Comparison of ENCODE assay signal across 21 cellular contexts in genomic region chr13:99666146-99666805, GRCh38. TPM values are rescaled to one million over a fixed set of nuclear protein-coding genes. Genes with fewer than 3 reads are reported as not detected.
DNase-seq lines count a peak whose midpoint lies in the region; ATAC-seq and TF ChIP-seq lines count a peak whose summit lies in the region.
"Had no signal": no experiment of that assay in that cellular context is flagged by ENCODE, and none has a peak within 500 bp of the region (broad histone marks: within the 10 kb centered on the region; RNA-seq: fewer than 3 reads in every experiment).

No MANE protein-coding gene starts in this region.

- no peaks in the 10 kb centered on the region for H3K9me3 ChIP-seq in HUES48 (ENCODE audit: control insufficient read depth, insufficient read depth, low read length)
- no peaks in the 10 kb centered on the region for H3K9me3 ChIP-seq in effector memory CD4-positive, alpha-beta T cell (ENCODE audit: control insufficient read depth, low read length)
- H3K9me3 ChIP-seq: BE2C, SJCRH30 had no signal

- no peaks in the 10 kb centered on the region for H3K27me3 Mint-ChIP-seq in activated naive CD8-positive, alpha-beta T cell treated with anti-CD3 and anti-CD28 coated beads, Interleukin-2, amount 50 U/mL, for 24 hours
- H3K27me3 Mint-ChIP-seq in activated naive CD8-positive, alpha-beta T cell treated with anti-CD3 and anti-CD28 coated beads for 36 hours, result peaks cover 3% of the 10 kb centered on the region
- no peaks in the 10 kb centered on the region for H3K27me3 Mint-ChIP-seq in stimulated activated naive CD8-positive, alpha-beta T cell treated with anti-CD3 and anti-CD28 coated beads, Interleukin-15, amount 100 ng/mL, for 72 hours
- peaks cover 17% of the 10 kb centered on the region for H3K27me3 Mint-ChIP-seq in progenitor cell of endocrine pancreas

- no peaks in the 10 kb centered on the region for H3K36me3 Mint-ChIP-seq in activated naive CD8-positive, alpha-beta T cell treated with anti-CD3 and anti-CD28 coated beads, Interleukin-2, amount 50 U/mL, for 24 hours (ENCODE audit: low read depth)
- no peaks in the 10 kb centered on the region for H3K36me3 Mint-ChIP-seq in activated naive CD8-positive, alpha-beta T cell treated with anti-CD3 and anti-CD28 coated beads for 36 hours
- H3K36me3 Mint-ChIP-seq in progenitor cell of endocrine pancreas (ENCODE audit: insufficient read depth), result no peaks in the 10 kb centered on the region
- H3K36me3 Mint-ChIP-seq: CD4-positive, CD25-positive, alpha-beta regulatory T cell had no signal

- H3K27ac ChIP-seq in HUES48 (ENCODE audit: low read depth, low read length) (peak overlapping the region; percentile 18), foreskin keratinocyte (no peak overlapping the region)
- no peak overlapping the region for H3K27ac ChIP-seq in effector memory CD4-positive, alpha-beta T cell (ENCODE audit: insufficient read depth, low read length, poor library complexity, severe bottlenecking)
- H3K27ac ChIP-seq: PC-9, RWPE1, SJCRH30 had no signal

- peak; percentile 71 for ATAC-seq in activated naive CD8-positive, alpha-beta T cell treated with anti-CD3 and anti-CD28 coated beads, Interleukin-2, amount 50 U/mL, for 24 hours
- ATAC-seq in foreskin keratinocyte (peak; percentile 27), SK-N-SH treated with all-trans-retinoic acid at 6 μM for 48 hours (no peak)
- peak; percentile 45 for ATAC-seq in stimulated activated naive CD8-positive, alpha-beta T cell treated with anti-CD3 and anti-CD28 coated beads, Interleukin-15, amount 100 ng/mL, for 72 hours

- H3K27me3 ChIP-seq in HUES48 (ENCODE audit: control insufficient read depth, insufficient read depth, low read length) (no peaks in the 10 kb centered on the region), foreskin keratinocyte (peaks cover 41% of the 10 kb centered on the region)
- H3K27me3 ChIP-seq in effector memory CD4-positive, alpha-beta T cell (replicated peaks; ENCODE audit: control insufficient read depth, insufficient read depth, low read length, poor library complexity, severe bottlenecking), result no peaks in the 10 kb centered on the region
- H3K27me3 ChIP-seq: BE2C had no signal

- no peak overlapping the region for H3K4me3 Mint-ChIP-seq in activated naive CD8-positive, alpha-beta T cell treated with anti-CD3 and anti-CD28 coated beads, Interleukin-2, amount 50 U/mL, for 24 hours
- no peak overlapping the region for H3K4me3 Mint-ChIP-seq in activated naive CD8-positive, alpha-beta T cell treated with anti-CD3 and anti-CD28 coated beads for 36 hours
- no peak overlapping the region for H3K4me3 Mint-ChIP-seq in stimulated activated naive CD8-positive, alpha-beta T cell treated with anti-CD3 and anti-CD28 coated beads, Interleukin-15, amount 100 ng/mL, for 72 hours
- no peak overlapping the region for H3K4me3 Mint-ChIP-seq in progenitor cell of endocrine pancreas (ENCODE audit: low read depth)
- H3K4me3 Mint-ChIP-seq: CD4-positive, CD25-positive, alpha-beta regulatory T cell had no signal

- no peaks in the 10 kb centered on the region for H3K36me3 ChIP-seq in HUES48 (ENCODE audit: control insufficient read depth, insufficient read depth, low read length)
- no peaks in the 10 kb centered on the region for H3K36me3 ChIP-seq in effector memory CD4-positive, alpha-beta T cell (ENCODE audit: control insufficient read depth, insufficient read depth, low read length)
- H3K36me3 ChIP-seq: BE2C, SJCRH30 had no signal

- no peak overlapping the region for H3K27ac Mint-ChIP-seq in activated naive CD8-positive, alpha-beta T cell treated with anti-CD3 and anti-CD28 coated beads, Interleukin-2, amount 50 U/mL, for 24 hours
- H3K27ac Mint-ChIP-seq in activated naive CD8-positive, alpha-beta T cell treated with anti-CD3 and anti-CD28 coated beads for 36 hours, result no peak overlapping the region
- H3K27ac Mint-ChIP-seq in stimulated activated naive CD8-positive, alpha-beta T cell treated with anti-CD3 and anti-CD28 coated beads, Interleukin-15, amount 100 ng/mL, for 72 hours, result no peak overlapping the region
- no peak overlapping the region for H3K27ac Mint-ChIP-seq in progenitor cell of endocrine pancreas

- H3K9ac ChIP-seq in HUES48 (ENCODE audit: low read depth, low read length), result no peak overlapping the region

- TF ChIP-seq CTCF in foreskin keratinocyte (conservative IDR thresholded peaks at IDR 0.05) (no peak), progenitor cell of endocrine pancreas (IDR thresholded peaks at IDR 0.05; ENCODE audit: unreplicated experiment) (no peak)

- H3K4me3 ChIP-seq in HUES48 (ENCODE audit: low read depth, low read length), result no peak overlapping the region
- no peak overlapping the region for H3K4me3 ChIP-seq in effector memory CD4-positive, alpha-beta T cell (ENCODE audit: insufficient read depth, low read depth, low read length, poor library complexity, severe bottlenecking)
- H3K4me3 ChIP-seq: PC-9, SJCRH30 had no signal

- H3K4me1 ChIP-seq in HUES48 (ENCODE audit: control insufficient read depth, insufficient read depth, low read length), result peaks cover 33% of the 10 kb centered on the region
- H3K4me1 ChIP-seq in foreskin keratinocyte, result no peaks in the 10 kb centered on the region
- H3K4me1 ChIP-seq in effector memory CD4-positive, alpha-beta T cell (ENCODE audit: control insufficient read depth, insufficient read depth, low read length, poor library complexity, severe bottlenecking), result no peaks in the 10 kb centered on the region
- H3K4me1 ChIP-seq: SJCRH30 had no signal

- DNase-seq in activated naive CD8-positive, alpha-beta T cell treated with anti-CD3 and anti-CD28 coated beads, Interleukin-2, amount 50 U/mL, for 24 hours, result no peak
- no peak for DNase-seq in activated naive CD8-positive, alpha-beta T cell treated with anti-CD3 and anti-CD28 coated beads for 36 hours
- DNase-seq in foreskin keratinocyte, result no peak
- no peak for DNase-seq in stimulated activated naive CD8-positive, alpha-beta T cell treated with anti-CD3 and anti-CD28 coated beads, Interleukin-15, amount 100 ng/mL, for 72 hours
- DNase-seq in effector memory CD4-positive, alpha-beta T cell, result no peak
- no peak for DNase-seq in progenitor cell of endocrine pancreas (ENCODE audit: low spot score, unreplicated experiment)
- DNase-seq: BE2C; CD4-positive, CD25-positive, alpha-beta regulatory T cell; COR-L47; DND-41; GDM1; NCI-H1105; NCI-H1694 treated with DMSO at 0.1 percent for 48 hours; NCI-H2107; NCI-H510A treated with DMSO at 0.1 percent for 48 hours; NCI-H82; SJCRH30 had no signal

- H3K4me1 Mint-ChIP-seq in activated naive CD8-positive, alpha-beta T cell treated with anti-CD3 and anti-CD28 coated beads, Interleukin-2, amount 50 U/mL, for 24 hours, result peaks cover 4% of the 10 kb centered on the region
- peaks cover 3% of the 10 kb centered on the region for H3K4me1 Mint-ChIP-seq in activated naive CD8-positive, alpha-beta T cell treated with anti-CD3 and anti-CD28 coated beads for 36 hours
- peaks cover 4% of the 10 kb centered on the region for H3K4me1 Mint-ChIP-seq in stimulated activated naive CD8-positive, alpha-beta T cell treated with anti-CD3 and anti-CD28 coated beads, Interleukin-15, amount 100 ng/mL, for 72 hours
- H3K4me1 Mint-ChIP-seq in progenitor cell of endocrine pancreas (ENCODE audit: low read depth), result peaks cover 15% of the 10 kb centered on the region

- H3K9me3 Mint-ChIP-seq in activated naive CD8-positive, alpha-beta T cell treated with anti-CD3 and anti-CD28 coated beads, Interleukin-2, amount 50 U/mL, for 24 hours, result no peaks in the 10 kb centered on the region
- no peaks in the 10 kb centered on the region for H3K9me3 Mint-ChIP-seq in activated naive CD8-positive, alpha-beta T cell treated with anti-CD3 and anti-CD28 coated beads for 36 hours
- no peaks in the 10 kb centered on the region for H3K9me3 Mint-ChIP-seq in stimulated activated naive CD8-positive, alpha-beta T cell treated with anti-CD3 and anti-CD28 coated beads, Interleukin-15, amount 100 ng/mL, for 72 hours
- no peaks in the 10 kb centered on the region for H3K9me3 Mint-ChIP-seq in progenitor cell of endocrine pancreas (ENCODE audit: low read depth)
- H3K9me3 Mint-ChIP-seq: CD4-positive, CD25-positive, alpha-beta regulatory T cell had no signal

TF ChIP-seq in SK-N-SH treated with all-trans-retinoic acid at 6 μM for 48 hours, 23 proteins besides CTCF, POLR2A, EP300 and RAD21 (continues in another document):
- TF ChIP-seq, protein P1, sequence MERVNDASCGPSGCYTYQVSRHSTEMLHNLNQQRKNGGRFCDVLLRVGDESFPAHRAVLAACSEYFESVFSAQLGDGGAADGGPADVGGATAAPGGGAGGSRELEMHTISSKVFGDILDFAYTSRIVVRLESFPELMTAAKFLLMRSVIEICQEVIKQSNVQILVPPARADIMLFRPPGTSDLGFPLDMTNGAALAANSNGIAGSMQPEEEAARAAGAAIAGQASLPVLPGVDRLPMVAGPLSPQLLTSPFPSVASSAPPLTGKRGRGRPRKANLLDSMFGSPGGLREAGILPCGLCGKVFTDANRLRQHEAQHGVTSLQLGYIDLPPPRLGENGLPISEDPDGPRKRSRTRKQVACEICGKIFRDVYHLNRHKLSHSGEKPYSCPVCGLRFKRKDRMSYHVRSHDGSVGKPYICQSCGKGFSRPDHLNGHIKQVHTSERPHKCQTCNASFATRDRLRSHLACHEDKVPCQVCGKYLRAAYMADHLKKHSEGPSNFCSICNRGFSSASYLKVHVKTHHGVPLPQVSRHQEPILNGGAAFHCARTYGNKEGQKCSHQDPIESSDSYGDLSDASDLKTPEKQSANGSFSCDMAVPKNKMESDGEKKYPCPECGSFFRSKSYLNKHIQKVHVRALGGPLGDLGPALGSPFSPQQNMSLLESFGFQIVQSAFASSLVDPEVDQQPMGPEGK (CRISPR knock-in tag; IDR thresholded peaks at IDR 0.05; ENCODE audit: borderline replicate concordance), result no peak
- TF ChIP-seq, protein P2, sequence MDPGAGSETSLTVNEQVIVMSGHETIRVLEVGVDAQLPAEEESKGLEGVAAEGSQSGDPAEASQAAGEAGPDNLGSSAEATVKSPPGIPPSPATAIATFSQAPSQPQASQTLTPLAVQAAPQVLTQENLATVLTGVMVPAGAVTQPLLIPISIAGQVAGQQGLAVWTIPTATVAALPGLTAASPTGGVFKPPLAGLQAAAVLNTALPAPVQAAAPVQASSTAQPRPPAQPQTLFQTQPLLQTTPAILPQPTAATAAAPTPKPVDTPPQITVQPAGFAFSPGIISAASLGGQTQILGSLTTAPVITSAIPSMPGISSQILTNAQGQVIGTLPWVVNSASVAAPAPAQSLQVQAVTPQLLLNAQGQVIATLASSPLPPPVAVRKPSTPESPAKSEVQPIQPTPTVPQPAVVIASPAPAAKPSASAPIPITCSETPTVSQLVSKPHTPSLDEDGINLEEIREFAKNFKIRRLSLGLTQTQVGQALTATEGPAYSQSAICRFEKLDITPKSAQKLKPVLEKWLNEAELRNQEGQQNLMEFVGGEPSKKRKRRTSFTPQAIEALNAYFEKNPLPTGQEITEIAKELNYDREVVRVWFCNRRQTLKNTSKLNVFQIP (CRISPR knock-in tag; IDR thresholded peaks at IDR 0.05; ENCODE audit: borderline replicate concordance, low read depth), result no peak
- no peak for TF ChIP-seq ZNF565 (CRISPR knock-in tag; conservative IDR thresholded peaks at IDR 0.05; ENCODE audit: low read depth)
- TF ChIP-seq TCF4 (CRISPR knock-in tag; IDR thresholded peaks at IDR 0.05; ENCODE audit: borderline replicate concordance), result no peak

RNA-seq across cellular contexts. Expression of gene CLYBL, which starts 59.8 kb away (rescaled TPM):
- 1 to 10 TPM; 4.4 to 4.9 TPM for total RNA-seq in activated naive CD8-positive, alpha-beta T cell treated with anti-CD3 and anti-CD28 coated beads for 36 hours
- total RNA-seq in foreskin keratinocyte (1.3 and 1.5 TPM in 2 replicates), progenitor cell of endocrine pancreas (4.7 and 4.9 TPM in 2 replicates)
- 1.3 and 1.9 TPM in 2 replicates for polyA plus RNA-seq in foreskin keratinocyte
